19 cellular contexts compared by ENCODE assay signal in the genomic region with DNA sequence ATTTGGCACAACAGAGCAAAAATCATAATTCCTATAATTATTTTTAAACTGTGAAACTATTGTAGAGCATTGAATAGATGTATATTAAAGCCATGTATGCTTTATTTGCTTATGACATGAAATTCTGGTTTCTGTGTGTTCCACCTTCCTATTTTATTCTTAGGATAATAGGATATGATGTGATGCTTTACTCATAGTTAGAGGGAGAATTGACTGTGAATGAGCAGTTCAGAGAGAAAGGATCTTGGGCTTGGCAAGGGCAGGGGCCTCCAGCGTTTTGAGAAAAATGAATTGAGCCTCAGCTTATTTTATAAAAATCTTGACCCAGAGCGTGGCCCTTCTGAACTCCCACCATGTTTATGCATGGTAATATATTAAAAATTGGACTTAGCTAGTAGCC.
DNase-seq lines count a peak whose midpoint lies in the region; ATAC-seq, FAIRE-seq and TF ChIP-seq lines count a peak whose summit lies in the region.
"Had no signal": no experiment of that assay in that cellular context is flagged by ENCODE, and none has a peak within 500 bp of the region (broad histone marks: within the 10 kb centered on the region; RNA-seq: fewer than 3 reads in every experiment).

No MANE protein-coding gene starts in this region.

- DNase-seq in PC-3 (peak; percentile 46), astrocyte of the spinal cord (ENCODE audit: low read depth, low spot score) (peak; percentile 51), keratinocyte (ENCODE audit: low read depth, low spot score) (no peak), smooth muscle cell (lab: John Stamatoyannopoulos, UW; ENCODE audit: unreplicated experiment) (no peak), HTR-8/SVneo (ENCODE audit: insufficient read length, low spot score) (no peak)
- no peak for DNase-seq in activated T-helper 2 cell treated with anti-CD3 and anti-CD28 coated beads, Interferon-gamma antibody, Interleukin-2, Interleukin-4, amounts not matched to agents 10 μg/mL and 5 μg/mL and 100 μg/mL, durations not matched to agents 14 hours and 24 hours and 36 hours (ENCODE audit: low spot score)
- DNase-seq: AML-193, GF-D8, GOT3, H7, HFFc6 had no signal

- no peaks in the 10 kb centered on the region for H3K4me1 Mint-ChIP-seq in activated T-helper 2 cell treated with anti-CD3 and anti-CD28 coated beads, Interferon-gamma antibody, Interleukin-2, Interleukin-4, amounts not matched to agents 10 μg/mL and 5 μg/mL and 100 μg/mL, durations not matched to agents 14 hours and 24 hours and 36 hours (ENCODE audit: low read depth)

- no peaks in the 10 kb centered on the region for H3K36me3 ChIP-seq in PC-3 (ENCODE audit: low read depth, low read length)
- no peaks in the 10 kb centered on the region for H3K36me3 ChIP-seq in keratinocyte (ENCODE audit: control insufficient read depth in 2 of 2, extremely low read depth in 1 of 2, insufficient read depth in 2 of 2, low read length in 2 of 2)
- no peaks in the 10 kb centered on the region for H3K36me3 ChIP-seq in smooth muscle cell (ENCODE audit: low read depth)

- H3K79me2 ChIP-seq in PC-3 (ENCODE audit: low read length) (no peaks in the 10 kb centered on the region), keratinocyte (ENCODE audit: control insufficient read depth, insufficient read depth, low read length) (no peaks in the 10 kb centered on the region), smooth muscle cell (ENCODE audit: low read depth) (no peaks in the 10 kb centered on the region)

- TF ChIP-seq CTCF in PC-3 (conservative IDR thresholded peaks at IDR 0.05; ENCODE audit: low read depth, low read length) (no peak), astrocyte of the spinal cord (IDR thresholded peaks at IDR 0.05; ENCODE audit: low read depth, low read length) (no peak), keratinocyte (optimal IDR thresholded peaks at IDR 0.05 in 1 of 3, IDR thresholded peaks at IDR 0.05 in 1 of 3, conservative IDR thresholded peaks at IDR 0.05 in 1 of 3; ENCODE audit: extremely low read depth in 1 of 3, insufficient read depth in 2 of 3, low read length in 3 of 3) (no peak), smooth muscle cell (IDR thresholded peaks at IDR 0.05; ENCODE audit: borderline replicate concordance, insufficient read depth, poor library complexity, severe bottlenecking) (no peak)

- FAIRE-seq in keratinocyte (lab: Jason Lieb, UNC), result no peak
- FAIRE-seq in HTR-8/SVneo (lab: Jason Lieb, UNC), result no peak
- FAIRE-seq: A204.1 had no signal

- H4K20me1 ChIP-seq in PC-3 (ENCODE audit: low read length) (no peaks in the 10 kb centered on the region), keratinocyte (ENCODE audit: control insufficient read depth, extremely low read depth, insufficient read depth, low read length) (no peaks in the 10 kb centered on the region), smooth muscle cell (ENCODE audit: low read depth) (no peaks in the 10 kb centered on the region)

- ATAC-seq in PC-3 (peak; percentile 52), HG02571 (IDR thresholded peaks at IDR 0.05; ENCODE audit: unreplicated experiment) (no peak)
- ATAC-seq: HCT116, HepG2 had no signal

- CTCF ChIA-PET in PC-3 (lab: Charles Lee), result no interaction called here

- intact Hi-C loops in PC-3 (cut with micrococcal nuclease), result no loop called here
- intact Hi-C loops in activated T-helper 2 cell treated with anti-CD3 and anti-CD28 coated beads, Interferon-gamma antibody, Interleukin-2, Interleukin-4, amounts not matched to agents 10 μg/mL and 5 μg/mL and 100 μg/mL, durations not matched to agents 14 hours and 24 hours and 36 hours (cut with micrococcal nuclease), result no loop called here

- no peak overlapping the region for H2AFZ ChIP-seq in PC-3 (ENCODE audit: low read length)
- H2AFZ ChIP-seq in keratinocyte (ENCODE audit: control insufficient read depth, low read length), result no peak overlapping the region
- H2AFZ ChIP-seq in smooth muscle cell (ENCODE audit: low read depth), result no peak overlapping the region

- 0 out of 2 replicates have a peak, but pooled peaks cover 4% of the 10 kb centered on the region for H3K9me3 ChIP-seq in PC-3 (ENCODE audit: low read length)
- H3K9me3 ChIP-seq in keratinocyte (ENCODE audit: control insufficient read depth, low read depth, low read length), result peaks cover 2% of the 10 kb centered on the region
- H3K9me3 ChIP-seq in smooth muscle cell (replicated peaks; ENCODE audit: low read depth), result no peaks in the 10 kb centered on the region
- H3K9me3 ChIP-seq: Caco-2 had no signal

- H3K27ac ChIP-seq in PC-3 (ENCODE audit: low read length) (peak overlapping the region; percentile 88), keratinocyte (ENCODE audit: control insufficient read depth, insufficient read depth, low read length) (peak overlapping the region; percentile 62), smooth muscle cell (ENCODE audit: low read depth) (peak overlapping the region; percentile 30)
- H3K27ac ChIP-seq: C4-2B had no signal

- H3K27me3 ChIP-seq in PC-3 (ENCODE audit: low read length) (no peaks in the 10 kb centered on the region), keratinocyte (ENCODE audit: control insufficient read depth, extremely low read depth, insufficient read depth, low read length) (no peaks in the 10 kb centered on the region), smooth muscle cell (ENCODE audit: low read depth) (no peaks in the 10 kb centered on the region)

- H3K9me1 ChIP-seq in keratinocyte (ENCODE audit: control insufficient read depth, extremely low read depth, insufficient read depth, low read length), result peaks cover under 1% of the 10 kb centered on the region

- H3K4me2 ChIP-seq in PC-3 (ENCODE audit: low read length) (peak overlapping the region; percentile 68), keratinocyte (ENCODE audit: control insufficient read depth, extremely low read depth, insufficient read depth, low read depth, low read length) (peak overlapping the region; percentile 48), smooth muscle cell (no peak overlapping the region)

- H3K4me3 Mint-ChIP-seq in activated T-helper 2 cell treated with anti-CD3 and anti-CD28 coated beads, Interferon-gamma antibody, Interleukin-2, Interleukin-4, amounts not matched to agents 10 μg/mL and 5 μg/mL and 100 μg/mL, durations not matched to agents 14 hours and 24 hours and 36 hours (ENCODE audit: low read depth), result no peak overlapping the region
- H3K4me3 Mint-ChIP-seq: CD4-positive, alpha-beta T cell; HFFc6; IgD-negative memory B cell had no signal

- WGBS in smooth muscle cell (ENCODE audit: low lambda C conversion rate), result 86% methylated on average over 2 of the region's 2 CpGs

- H3K9me3 Mint-ChIP-seq in activated T-helper 2 cell treated with anti-CD3 and anti-CD28 coated beads, Interferon-gamma antibody, Interleukin-2, Interleukin-4, amounts not matched to agents 10 μg/mL and 5 μg/mL and 100 μg/mL, durations not matched to agents 14 hours and 24 hours and 36 hours, result peaks cover 22% of the 10 kb centered on the region
- H3K9me3 Mint-ChIP-seq: CD4-positive, alpha-beta T cell had no signal

- dilution Hi-C loops in keratinocyte (cut with MboI; ENCODE audit: extremely low pct_ligation_motif_present, low sequenced_read_pairs), result no loop called here

- H3K4me1 ChIP-seq in PC-3 (ENCODE audit: insufficient read depth, low read length) (peaks cover 37% of the 10 kb centered on the region), keratinocyte (ENCODE audit: control insufficient read depth, extremely low read depth, insufficient read depth, low read length) (peaks cover 53% of the 10 kb centered on the region), smooth muscle cell (ENCODE audit: low read depth) (peaks cover 27% of the 10 kb centered on the region)

- no peaks in the 10 kb centered on the region for H3K9me2 ChIP-seq in PC-3 (replicated peaks; ENCODE audit: low read length)

- POLR2A ChIA-PET in PC-3 (lab: Charles Lee; ENCODE audit: unreplicated experiment), result no interaction called here

- peaks cover 12% of the 10 kb centered on the region for H3K36me3 Mint-ChIP-seq in activated T-helper 2 cell treated with anti-CD3 and anti-CD28 coated beads, Interferon-gamma antibody, Interleukin-2, Interleukin-4, amounts not matched to agents 10 μg/mL and 5 μg/mL and 100 μg/mL, durations not matched to agents 14 hours and 24 hours and 36 hours (ENCODE audit: low read depth)
- H3K36me3 Mint-ChIP-seq: IgD-negative memory B cell had no signal

- in situ Hi-C loops in astrocyte of the spinal cord (cut with HindIII; ENCODE audit: low sequenced_read_pairs), result no loop called here

- no TSS peak for BruUV-seq in PC-3 (replicated peaks; lab: Mats Ljungman, UMichigan)

- peak overlapping the region; percentile 52 for H3K9ac ChIP-seq in PC-3 (ENCODE audit: low read length)
- H3K9ac ChIP-seq in keratinocyte (ENCODE audit: control insufficient read depth, extremely low read depth, insufficient read depth, low read length), result no peak overlapping the region
- H3K9ac ChIP-seq in smooth muscle cell (ENCODE audit: low read depth), result no peak overlapping the region

- H3K27ac Mint-ChIP-seq in activated T-helper 2 cell treated with anti-CD3 and anti-CD28 coated beads, Interferon-gamma antibody, Interleukin-2, Interleukin-4, amounts not matched to agents 10 μg/mL and 5 μg/mL and 100 μg/mL, durations not matched to agents 14 hours and 24 hours and 36 hours, result no peak overlapping the region
- H3K27ac Mint-ChIP-seq: CD4-positive, alpha-beta T cell; HFFc6; IgD-negative memory B cell had no signal

- H3K4me3 ChIP-seq in PC-3 (ENCODE audit: low read length), result no peak overlapping the region
- H3K4me3 ChIP-seq in astrocyte of the spinal cord (ENCODE audit: low read depth, low read length), result no peak overlapping the region
- no peak overlapping the region for H3K4me3 ChIP-seq in keratinocyte (ENCODE audit: control insufficient read depth in 2 of 3, extremely low read depth in 1 of 3, insufficient read depth in 2 of 3, low read depth in 1 of 3, low read length in 3 of 3)
- H3K4me3 ChIP-seq in smooth muscle cell, result no peak overlapping the region

- H3F3A ChIP-seq in PC-3 (ENCODE audit: low read length, unreplicated experiment), result no peaks in the 10 kb centered on the region
- H3F3A ChIP-seq in smooth muscle cell (ENCODE audit: low read depth), result peaks cover 3% of the 10 kb centered on the region

- peaks cover 8% of the 10 kb centered on the region for H3K27me3 Mint-ChIP-seq in activated T-helper 2 cell treated with anti-CD3 and anti-CD28 coated beads, Interferon-gamma antibody, Interleukin-2, Interleukin-4, amounts not matched to agents 10 μg/mL and 5 μg/mL and 100 μg/mL, durations not matched to agents 14 hours and 24 hours and 36 hours (ENCODE audit: low read depth)

Comparison
In these comparisons a context has a peak if more than half of its experiments do, and no peak if none do; other contexts are left out.
1. DNase-seq: peak in PC-3 (single experiment) and astrocyte of the spinal cord (single experiment); none in keratinocyte (single experiment), smooth muscle cell (single experiment), activated T-helper 2 cell treated with anti-CD3 and anti-CD28 coated beads, Interferon-gamma antibody, Interleukin-2, Interleukin-4, amounts not matched to agents 10 μg/mL and 5 μg/mL and 100 μg/mL, durations not matched to agents 14 hours and 24 hours and 36 hours (single experiment) and HTR-8/SVneo (single experiment).
2. H3K27ac ChIP-seq: peak in every context shown above with its lines; median percentile 88 in PC-3; 62 in keratinocyte; 30 in smooth muscle cell.